1 cellular context compared by ENCODE assay signal in the genomic region with DNA sequence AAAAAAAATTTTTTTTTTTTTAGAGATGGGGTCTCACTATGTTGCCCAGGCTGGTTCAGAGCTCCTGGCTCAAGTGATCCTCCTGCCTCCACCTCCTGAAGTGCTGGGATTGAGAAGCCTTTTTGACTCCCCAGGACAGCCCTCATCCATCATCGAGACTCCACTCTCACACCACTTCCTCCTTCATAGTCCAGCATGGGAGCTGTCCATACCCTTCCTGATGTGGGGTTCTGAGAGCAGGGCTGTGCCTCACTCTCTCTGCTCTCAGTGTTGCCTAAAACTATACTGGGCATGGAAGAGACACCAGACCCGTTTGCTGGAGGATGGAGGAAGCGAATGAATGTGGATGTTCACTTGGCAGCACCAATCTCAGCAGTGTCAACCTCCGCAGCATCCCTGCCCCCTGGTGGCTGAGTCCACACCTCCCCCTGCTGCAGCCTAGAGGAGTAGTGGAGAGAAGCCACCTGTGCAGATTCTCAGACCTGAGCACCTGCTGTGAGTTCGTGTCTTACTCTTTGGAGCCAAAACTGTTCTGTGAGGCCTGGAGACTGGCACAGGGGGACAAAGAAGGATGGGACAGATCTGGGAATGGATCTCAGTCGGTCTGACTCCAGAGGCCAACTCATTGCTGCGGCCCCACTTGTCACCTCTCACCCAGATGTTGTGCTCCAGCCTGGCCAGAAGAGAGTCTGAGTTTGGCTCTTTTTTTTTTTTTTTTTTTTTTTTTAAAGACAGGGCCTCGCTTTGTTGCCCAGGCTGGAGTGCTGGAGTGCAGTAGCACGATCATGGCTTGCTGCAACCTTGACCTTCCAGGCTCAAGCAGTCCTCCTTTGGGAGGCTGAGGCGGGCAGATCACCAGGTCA.
TF ChIP-seq lines count a peak whose summit lies in the region.

No MANE protein-coding gene starts in this region.

TF ChIP-seq in IMR-90, 13 proteins besides CTCF, POLR2A, EP300 and RAD21:
- TF ChIP-seq SMC3 (IDR thresholded peaks at IDR 0.05; ENCODE audit: low read depth, low read length) (peak; percentile 84), MAFK (IDR thresholded peaks at IDR 0.05; ENCODE audit: low read depth, low read length) (no peak), NFE2L2 (IDR thresholded peaks at IDR 0.05; ENCODE audit: low read depth, low read length) (no peak)
- TF ChIP-seq, protein P1, sequence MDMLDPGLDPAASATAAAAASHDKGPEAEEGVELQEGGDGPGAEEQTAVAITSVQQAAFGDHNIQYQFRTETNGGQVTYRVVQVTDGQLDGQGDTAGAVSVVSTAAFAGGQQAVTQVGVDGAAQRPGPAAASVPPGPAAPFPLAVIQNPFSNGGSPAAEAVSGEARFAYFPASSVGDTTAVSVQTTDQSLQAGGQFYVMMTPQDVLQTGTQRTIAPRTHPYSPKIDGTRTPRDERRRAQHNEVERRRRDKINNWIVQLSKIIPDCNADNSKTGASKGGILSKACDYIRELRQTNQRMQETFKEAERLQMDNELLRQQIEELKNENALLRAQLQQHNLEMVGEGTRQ (IDR thresholded peaks at IDR 0.05; ENCODE audit: low read depth, low read length): no peak
